Comparison of ENCODE assay signal across 18 cellular contexts in genomic region chr17:47221154-47221553, GRCh38. TPM values are rescaled to one million over a fixed set of nuclear protein-coding genes. Genes with fewer than 3 reads are reported as not detected.
"Had no signal": no experiment of that assay in that cellular context is flagged by ENCODE, and none has a peak within 500 bp of the region (broad histone marks: within the 10 kb centered on the region; RNA-seq: fewer than 3 reads in every experiment).

No MANE protein-coding gene starts in this region.

- H3K4me3 ChIP-seq: adrenal gland, dorsolateral prefrontal cortex, prostate gland, right lobe of liver, smooth muscle cell, transverse colon, vagina had no signal

- H3K36me3 ChIP-seq: adrenal gland, left ventricle myocardium inferior, prostate gland, right lobe of liver, transverse colon, vagina had no signal

- H3K27ac ChIP-seq: adrenal gland, dorsolateral prefrontal cortex, left ventricle myocardium inferior, prostate gland, right lobe of liver, transverse colon, vagina had no signal

- H3K27me3 ChIP-seq: adrenal gland, right lobe of liver, transverse colon, vagina had no signal

- H3K9me3 ChIP-seq: adrenal gland, left ventricle myocardium inferior, prostate gland, right lobe of liver, transverse colon, vagina had no signal

- H3K27ac Mint-ChIP-seq: activated T-helper 2 cell treated with anti-CD3 and anti-CD28 coated beads, Interferon-gamma antibody, Interleukin-2, Interleukin-4, amounts not matched to agents 10 μg/mL and 5 μg/mL and 100 μg/mL, durations not matched to agents 14 hours and 24 hours and 36 hours; memory B cell; nephron progenitor cell had no signal

- ATAC-seq: right lobe of liver had no signal

- DNase-seq: activated T-cell treated with anti-CD3 and anti-CD28 coated beads, Interleukin-2, amount 50 U/mL, for 1 hour; adrenal gland; dorsolateral prefrontal cortex; hippocampal formation; kidney; left ventricle myocardium inferior; nephron progenitor cell; right lobe of liver; stimulated activated CD4-positive, alpha-beta T cell treated with anti-CD3 and anti-CD28 coated beads, Interleukin-4, amount 100 ng/mL, for 4 hours; stimulated activated CD8-positive, alpha-beta memory T cell treated with anti-CD3 and anti-CD28 coated beads, Interleukin-4, amount 100 ng/mL, for 48 hours; stimulated activated naive CD8-positive, alpha-beta T cell treated with anti-CD3 and anti-CD28 coated beads, Interleukin-15, Interleukin-2, amounts not matched to agents 100 U/mL and 50 U/mL, for 24 hours; transverse colon had no signal

- H3K36me3 Mint-ChIP-seq: activated naive CD4-positive, alpha-beta T cell treated with anti-CD3 and anti-CD28 coated beads, Interleukin-2, amount 10 ng/mL, durations not matched to agents 7 days and 5 days had no signal

- H3K4me3 Mint-ChIP-seq: activated naive CD4-positive, alpha-beta T cell treated with anti-CD3 and anti-CD28 coated beads, Interleukin-2, amount 10 ng/mL, durations not matched to agents 7 days and 5 days; memory B cell; nephron progenitor cell had no signal

- H3K4me1 ChIP-seq: prostate gland had no signal

RNA-seq across cellular contexts. Expression of gene MYL4, which starts 12.0 kb away (rescaled TPM):
- total RNA-seq: activated T-helper 2 cell treated with anti-CD3 and anti-CD28 coated beads, Interferon-gamma antibody, Interleukin-2, Interleukin-4, amounts not matched to agents 10 μg/mL and 5 μg/mL and 100 μg/mL, durations not matched to agents 14 hours and 24 hours and 36 hours; kidney; transverse colon; vagina had no signal

RNA-seq across cellular contexts. Expression of gene ITGB3, which starts 32.5 kb away (rescaled TPM):
- total RNA-seq: activated T-helper 2 cell treated with anti-CD3 and anti-CD28 coated beads, Interferon-gamma antibody, Interleukin-2, Interleukin-4, amounts not matched to agents 10 μg/mL and 5 μg/mL and 100 μg/mL, durations not matched to agents 14 hours and 24 hours and 36 hours had no signal
